17 cellular contexts compared by ENCODE assay signal in genomic region chr3:173410836-173411235, GRCh38. TPM values are rescaled to one million over a fixed set of nuclear protein-coding genes. Genes with fewer than 3 reads are reported as not detected.
DNase-seq lines count a peak whose midpoint lies in the region; ATAC-seq, FAIRE-seq and TF ChIP-seq lines count a peak whose summit lies in the region.
"Had no signal": no experiment of that assay in that cellular context is flagged by ENCODE, and none has a peak within 500 bp of the region (broad histone marks: within the 10 kb centered on the region; RNA-seq: fewer than 3 reads in every experiment).

No MANE protein-coding gene starts in this region.

- H3K23ac ChIP-seq in H1 (ENCODE audit: insufficient read length) = no peak overlapping the region

- H2BK15ac ChIP-seq in H1 (ENCODE audit: low read length) = peak overlapping the region; percentile 49; the same call in 1 of the 2 replicates

- H3K36me3 ChIP-seq in H1 (ENCODE audit: control insufficient read depth in 2 of 4, insufficient read depth in 4 of 4, low read length in 3 of 4) = no peaks in the 10 kb centered on the region
- H3K36me3 ChIP-seq: cardiac muscle cell, WERI-Rb-1 had no signal

- no peak overlapping the region for H3K56ac ChIP-seq in H1 (replicated peaks; ENCODE audit: insufficient read length, low read depth, low read length)

- no peak for TF ChIP-seq RAD21 in H1 (IDR thresholded peaks at IDR 0.05 in 1 of 2, conservative IDR thresholded peaks at IDR 0.05 in 1 of 2; ENCODE audit: low read depth in 2 of 2, low read length in 2 of 2)

- no peak overlapping the region for H2BK20ac ChIP-seq in H1 (ENCODE audit: low read length)

- H2BK120ac ChIP-seq in H1 (replicated peaks; ENCODE audit: low read depth, low read length) = no peak overlapping the region

- no peak overlapping the region for H4K8ac ChIP-seq in H1 (ENCODE audit: extremely low read depth, insufficient read depth, low read length)

- WGBS in H1 (ENCODE audit: extremely low coverage in 1 of 2, insufficient coverage in 1 of 2, insufficient read length in 1 of 2, insufficient replicate concordance in 2 of 2, low coverage in 1 of 2, low lambda C conversion rate in 2 of 2, missing lambda C conversion rate in 1 of 2), 2 experiments = 74% methylated on average over 1 of the region's 1 CpG; no CpG with 5 or more reads in 1 of the 2 experiments

- peak overlapping the region in 1 of 2 experiments; percentile 14; a peak in 1 of 4 replicates for H3K4me2 ChIP-seq in H1 (ENCODE audit: insufficient read depth in 1 of 2, low read depth in 2 of 2, low read length in 2 of 2)

- POLR2A ChIA-PET in H1 (lab: Charles Lee; ENCODE audit: partially characterized antibody) = interaction anchor here (1.6 kb wide), 1 partner anchor 13 kb away, joined by 5 read pairs; the partner anchor contains the start of gene NLGN1

- H3K4ac ChIP-seq in H1 (replicated peaks; ENCODE audit: insufficient read length, low read depth, low read length) = no peak overlapping the region

- no peaks in the 10 kb centered on the region for H3K27me3 Mint-ChIP-seq in stimulated activated memory B cell treated with anti-CD40 and anti-IgM and Interleukin-4, amounts not matched to agents 10 μg/mL and 1 μg/mL and 100 μg/mL, for 72 hours
- H3K27me3 Mint-ChIP-seq in effector memory CD8-positive, alpha-beta T cell = no peaks in the 10 kb centered on the region
- H3K27me3 Mint-ChIP-seq: activated CD8-positive, alpha-beta memory T cell treated with anti-CD3 and anti-CD28 coated beads, Interleukin-2, amount 10 ng/mL, durations not matched to agents 7 days and 5 days; activated naive CD4-positive, alpha-beta T cell treated with anti-CD3 and anti-CD28 coated beads, Interleukin-2, amount 10 ng/mL, durations not matched to agents 7 days and 5 days had no signal

- peak; percentile 8 for ATAC-seq in stimulated activated memory B cell treated with anti-CD40 and anti-IgM and Interleukin-4, amounts not matched to agents 10 μg/mL and 1 μg/mL and 100 μg/mL, for 72 hours
- ATAC-seq in effector memory CD8-positive, alpha-beta T cell (replicated peaks) = no peak
- ATAC-seq: activated CD8-positive, alpha-beta memory T cell treated with anti-CD3 and anti-CD28 coated beads, Interleukin-2, amount 10 ng/mL, durations not matched to agents 7 days and 5 days; CD8-positive, alpha-beta T cell had no signal

- no peak overlapping the region for H3K9ac ChIP-seq in H1 (replicated peaks in 1 of 4; ENCODE audit: extremely low read depth in 1 of 4, low read depth in 3 of 4, low read length in 3 of 4)

- no peak overlapping the region for H3K27ac Mint-ChIP-seq in stimulated activated memory B cell treated with anti-CD40 and anti-IgM and Interleukin-4, amounts not matched to agents 10 μg/mL and 1 μg/mL and 100 μg/mL, for 72 hours
- H3K27ac Mint-ChIP-seq in effector memory CD8-positive, alpha-beta T cell = no peak overlapping the region
- H3K27ac Mint-ChIP-seq: activated CD8-positive, alpha-beta memory T cell treated with anti-CD3 and anti-CD28 coated beads, Interleukin-2, amount 10 ng/mL, durations not matched to agents 7 days and 5 days; activated naive CD4-positive, alpha-beta T cell treated with anti-CD3 and anti-CD28 coated beads, Interleukin-2, amount 10 ng/mL, durations not matched to agents 7 days and 5 days; CD8-positive, alpha-beta T cell had no signal

- H3K36me3 Mint-ChIP-seq in stimulated activated memory B cell treated with anti-CD40 and anti-IgM and Interleukin-4, amounts not matched to agents 10 μg/mL and 1 μg/mL and 100 μg/mL, for 72 hours = no peaks in the 10 kb centered on the region
- no peaks in the 10 kb centered on the region for H3K36me3 Mint-ChIP-seq in effector memory CD8-positive, alpha-beta T cell (ENCODE audit: insufficient read depth)
- H3K36me3 Mint-ChIP-seq: activated CD8-positive, alpha-beta memory T cell treated with anti-CD3 and anti-CD28 coated beads, Interleukin-2, amount 10 ng/mL, durations not matched to agents 7 days and 5 days; activated naive CD4-positive, alpha-beta T cell treated with anti-CD3 and anti-CD28 coated beads, Interleukin-2, amount 10 ng/mL, durations not matched to agents 7 days and 5 days; CD8-positive, alpha-beta T cell had no signal

- H3K18ac ChIP-seq in H1 (ENCODE audit: extremely low read depth, low read length) = no peak overlapping the region

- H4K20me1 ChIP-seq in H1 (replicated peaks in 1 of 2; ENCODE audit: control insufficient read depth in 1 of 2, insufficient read depth in 2 of 2, low read length in 2 of 2) = no peaks in the 10 kb centered on the region

- H3K4me3 ChIP-seq in H1 (ENCODE audit: extremely low read depth in 1 of 4, insufficient read depth in 2 of 4, low read depth in 3 of 4, low read length in 4 of 4) = no peak overlapping the region
- H3K4me3 ChIP-seq: cardiac muscle cell, skin epidermis had no signal

- H3K79me2 ChIP-seq in H1 (ENCODE audit: control insufficient read depth in 1 of 2, insufficient read depth in 2 of 2, low read length in 2 of 2) = no peaks in the 10 kb centered on the region

- H4K91ac ChIP-seq in H1 (replicated peaks; ENCODE audit: insufficient read length, low read length) = no peak overlapping the region

- H3K4me1 Mint-ChIP-seq in stimulated activated memory B cell treated with anti-CD40 and anti-IgM and Interleukin-4, amounts not matched to agents 10 μg/mL and 1 μg/mL and 100 μg/mL, for 72 hours = no peaks in the 10 kb centered on the region
- H3K4me1 Mint-ChIP-seq in effector memory CD8-positive, alpha-beta T cell (ENCODE audit: low read depth in 2 of 2) = no peaks in the 10 kb centered on the region
- H3K4me1 Mint-ChIP-seq: activated CD8-positive, alpha-beta memory T cell treated with anti-CD3 and anti-CD28 coated beads, Interleukin-2, amount 10 ng/mL, durations not matched to agents 7 days and 5 days; activated naive CD4-positive, alpha-beta T cell treated with anti-CD3 and anti-CD28 coated beads, Interleukin-2, amount 10 ng/mL, durations not matched to agents 7 days and 5 days had no signal

- no peak overlapping the region for H2AK5ac ChIP-seq in H1 (ENCODE audit: low read depth, low read length)

- H3K27me3 ChIP-seq in H1 (replicated peaks in 1 of 4; ENCODE audit: control insufficient read depth in 3 of 4, extremely low read depth in 1 of 4, insufficient read depth in 3 of 4, low read length in 3 of 4) = no peaks in the 10 kb centered on the region
- H3K27me3 ChIP-seq: cardiac muscle cell had no signal

- H3K23me2 ChIP-seq in H1 (ENCODE audit: low read depth, low read length) = no peaks in the 10 kb centered on the region

- no peak overlapping the region for H3K27ac ChIP-seq in H1 (ENCODE audit: low read depth, low read length)
- H3K27ac ChIP-seq: cardiac muscle cell, skin epidermis, WERI-Rb-1 had no signal

- H3K79me1 ChIP-seq in H1 (ENCODE audit: low read depth, low read length) = no peaks in the 10 kb centered on the region

- peak overlapping the region; percentile 46; the same call in 1 of the 2 replicates for H2BK12ac ChIP-seq in H1 (ENCODE audit: low read depth, low read length)

- TF ChIP-seq EP300 in H1 (IDR thresholded peaks at IDR 0.05; ENCODE audit: borderline replicate concordance in 1 of 2, low read depth in 2 of 2, low read length in 2 of 2) = no peak

- H2BK5ac ChIP-seq in H1 (ENCODE audit: low read depth, low read length) = peak overlapping the region; percentile 29; the same call in 1 of the 2 replicates

- no peaks in the 10 kb centered on the region for H3K9me3 ChIP-seq in H1 (ENCODE audit: insufficient read depth in 2 of 2, low read depth in 1 of 2, low read length in 1 of 2)

- peaks cover 0 to 12% (median 7%) of the 10 kb centered on the region in 4 experiments; a peak in 6 of 7 replicates for H3K4me1 ChIP-seq in H1 (replicated peaks in 1 of 4; ENCODE audit: control insufficient read depth in 3 of 4, insufficient read depth in 4 of 4, low read length in 3 of 4)

- TF ChIP-seq POLR2A in H1 (IDR thresholded peaks at IDR 0.05; ENCODE audit: control extremely low read depth in 1 of 2, low read depth in 2 of 2, low read length in 2 of 2) = no peak

- DNase-seq in DMS 273 (lab: John Stamatoyannopoulos, UW; ENCODE audit: unreplicated experiment) = peak; percentile 14
- no peak for DNase-seq in DMS 273 treated with DMSO at 0.1 percent for 48 hours (lab: John Stamatoyannopoulos, UW)
- DNase-seq in NCI-H2227 (lab: John Stamatoyannopoulos, UW; ENCODE audit: unreplicated experiment) = peak; percentile 22
- no peak for DNase-seq in H1 (ENCODE audit: low read depth in 1 of 2, low spot score in 2 of 2)
- DNase-seq in effector memory CD8-positive, alpha-beta T cell = no peak
- DNase-seq in iPS-NIHi11 (ENCODE audit: low spot score) = no peak
- DNase-seq in OCI-M1 (lab: John Stamatoyannopoulos, UW) = no peak
- DNase-seq: 8988T; activated CD8-positive, alpha-beta memory T cell treated with anti-CD3 and anti-CD28 coated beads, Interleukin-2, amount 10 ng/mL, durations not matched to agents 7 days and 5 days; activated naive CD4-positive, alpha-beta T cell treated with anti-CD3 and anti-CD28 coated beads, Interleukin-2, amount 10 ng/mL, durations not matched to agents 7 days and 5 days; CD8-positive, alpha-beta T cell; mammary epithelial cell; WERI-Rb-1 had no signal

- H2AFZ ChIP-seq in H1 (ENCODE audit: low read length) = no peak overlapping the region

- TF ChIP-seq CTCF in H1 (IDR thresholded peaks at IDR 0.05; ENCODE audit: control extremely low read depth in 1 of 3, insufficient read depth in 1 of 3, low read depth in 1 of 3, low read length in 3 of 3) = no peak

- FAIRE-seq in H1 (lab: Jason Lieb, UNC) = no peak
- FAIRE-seq: HepG2 had no signal

- CTCF ChIA-PET in H1 (lab: Charles Lee; ENCODE audit: partially characterized antibody) = interaction anchor here (0.6 to 1.4 kb wide), 7 partner anchors 20 to 423 kb away, joined by 3 to 4 read pairs (median 3); no protein-coding TSS in a partner anchor

- H4K5ac ChIP-seq in H1 (ENCODE audit: insufficient read length, low read depth, low read length) = no peak overlapping the region

- H3K14ac ChIP-seq in H1 (ENCODE audit: insufficient read length) = no peak overlapping the region

- H3K9me3 Mint-ChIP-seq in stimulated activated memory B cell treated with anti-CD40 and anti-IgM and Interleukin-4, amounts not matched to agents 10 μg/mL and 1 μg/mL and 100 μg/mL, for 72 hours = no peaks in the 10 kb centered on the region
- H3K9me3 Mint-ChIP-seq in effector memory CD8-positive, alpha-beta T cell = peaks cover 2 to 9% of the 10 kb centered on the region in 2 donors
- H3K9me3 Mint-ChIP-seq: activated naive CD4-positive, alpha-beta T cell treated with anti-CD3 and anti-CD28 coated beads, Interleukin-2, amount 10 ng/mL, durations not matched to agents 7 days and 5 days; CD8-positive, alpha-beta T cell had no signal

- H3K4me3 Mint-ChIP-seq in stimulated activated memory B cell treated with anti-CD40 and anti-IgM and Interleukin-4, amounts not matched to agents 10 μg/mL and 1 μg/mL and 100 μg/mL, for 72 hours = no peak overlapping the region
- no peak overlapping the region for H3K4me3 Mint-ChIP-seq in effector memory CD8-positive, alpha-beta T cell
- H3K4me3 Mint-ChIP-seq: activated CD8-positive, alpha-beta memory T cell treated with anti-CD3 and anti-CD28 coated beads, Interleukin-2, amount 10 ng/mL, durations not matched to agents 7 days and 5 days; activated naive CD4-positive, alpha-beta T cell treated with anti-CD3 and anti-CD28 coated beads, Interleukin-2, amount 10 ng/mL, durations not matched to agents 7 days and 5 days; CD8-positive, alpha-beta T cell had no signal

RNA-seq across cellular contexts. Expression of gene NLGN1, which starts 13.3 kb away (rescaled TPM):
- total RNA-seq in H1 (2021; fragmentation: NEBNext Ultra II Directional; extraction: Animal tissue kit (Norgen Biotek cat#: 25700)) = 14.0 and 14.8 TPM in 2 replicates
- polyA plus RNA-seq in H1 (2011; rRNA removed) = 4.6 and 7.8 TPM in 2 replicates
- polyA plus RNA-seq in H1 (2011; cell fraction: cytosol; rRNA removed) = 4.8 TPM
- polyA plus RNA-seq in H1 (2011; cell fraction: nucleus; rRNA removed) = 11.9 TPM
- polyA plus RNA-seq in H1 (2012, experiment 1 of 2) = 5.2 to 13.6 TPM (median 8.9 TPM) in 4 replicates
- 0.88 TPM for polyA plus RNA-seq in H1 (2012, experiment 2 of 2)
- polyA plus RNA-seq in H1 (2013, experiment 1 of 2) = 23.5 TPM
- polyA plus RNA-seq in H1 (2013, experiment 2 of 2) = 24.2 TPM
- 44.3 and 72.4 TPM in 2 replicates for polyA minus RNA-seq in H1 (2011; rRNA and poly(A)+ RNA removed)
- polyA minus RNA-seq in H1 (2011; cell fraction: cytosol; rRNA and poly(A)+ RNA removed) = 11.5 TPM
- polyA minus RNA-seq in H1 (2011; cell fraction: nucleus; rRNA and poly(A)+ RNA removed) = 93.8 TPM
- total RNA-seq: activated CD8-positive, alpha-beta memory T cell treated with anti-CD3 and anti-CD28 coated beads, Interleukin-2, amount 10 ng/mL, durations not matched to agents 7 days and 5 days; CD8-positive, alpha-beta T cell; HepG2 had no signal
- polyA plus RNA-seq: HepG2, mammary epithelial cell had no signal

Comparison
In these comparisons a context has a peak if more than half of its experiments do, and no peak if none do; other contexts are left out.
1. DNase-seq: peak in DMS 273 (single experiment) and NCI-H2227 (single experiment); none in DMS 273 treated with DMSO at 0.1 percent for 48 hours (single experiment), H1 (0 of 2), effector memory CD8-positive, alpha-beta T cell (0 of 3), iPS-NIHi11 (single experiment) and OCI-M1 (single experiment).